ENCODE assay signal across 23 cellular contexts in the genomic region with DNA sequence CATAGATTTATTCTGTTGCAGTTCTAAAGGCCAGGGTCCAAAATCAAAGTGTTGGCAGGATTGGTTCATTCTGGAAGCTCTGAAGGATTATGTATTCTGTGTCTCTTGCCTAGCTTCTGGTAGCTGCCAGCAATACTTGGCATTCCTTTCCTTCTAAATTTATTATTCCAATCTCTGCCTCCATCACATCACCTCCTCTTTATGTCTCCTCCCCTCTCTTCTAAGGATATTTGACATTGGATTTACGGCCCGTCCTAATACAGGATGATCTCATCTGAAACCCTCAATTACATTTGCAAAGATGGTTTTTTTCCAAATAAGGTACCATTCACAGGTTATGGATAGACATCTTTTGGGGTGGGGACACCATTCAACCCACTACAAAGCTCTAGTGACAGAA.
DNase-seq lines count a peak whose midpoint lies in the region; ATAC-seq, FAIRE-seq and TF ChIP-seq lines count a peak whose summit lies in the region.
"Had no signal": no experiment of that assay in that cellular context is flagged by ENCODE, and none has a peak within 500 bp of the region (broad histone marks: within the 10 kb centered on the region; RNA-seq: fewer than 3 reads in every experiment).

No MANE protein-coding gene starts in this region.

- 100% methylated on average over 2 of the region's 2 CpGs for WGBS in right lobe of liver (ENCODE audit: insufficient coverage, low coverage, low lambda C conversion rate, missing lambda C conversion rate)

- H3K9me3 ChIP-seq in kidney (ENCODE audit: control insufficient read depth in 1 of 2, low read length in 2 of 2) (no peaks in the 10 kb centered on the region), right lobe of liver (no peaks in the 10 kb centered on the region)

- H3K4me1 ChIP-seq in kidney (ENCODE audit: control insufficient read depth in 1 of 2, insufficient read depth in 1 of 2, low read depth in 1 of 2, low read length in 2 of 2), result no peaks in the 10 kb centered on the region
- H3K4me1 ChIP-seq in right lobe of liver, result no peaks in the 10 kb centered on the region

- H3K27ac ChIP-seq in kidney (ENCODE audit: low read depth in 2 of 2, low read length in 2 of 2) (no peak overlapping the region), right lobe of liver (no peak overlapping the region)
- H3K27ac ChIP-seq: KMS-11 had no signal

- peak; percentile 36 for DNase-seq in AG10803 (ENCODE audit: low read depth)
- no peak for DNase-seq in H54 (ENCODE audit: insufficient read length, low spot score)
- DNase-seq in SK-N-DZ (ENCODE audit: low spot score), result peak; percentile 10
- DNase-seq in left lobe of liver (ENCODE audit: low spot score), result no peak
- no peak for DNase-seq in kidney
- DNase-seq in right lobe of liver, result no peak
- no peak for DNase-seq in NCI-H526 treated with DMSO at 0.1 percent for 48 hours (lab: John Stamatoyannopoulos, UW)
- no peak for DNase-seq in T-helper 2 cell
- DNase-seq: 8988T; ACHN; CD4-positive, CD25-positive, alpha-beta regulatory T cell; HCEC 1CT; MM.1S; NCI-H2029; NCI-H2227 treated with DMSO at 0.1 percent for 48 hours; NCI-H510A treated with DMSO at 0.1 percent for 48 hours; NCI-H82; NK-92 treated with Interleukin-12 subunit alpha and Interleukin-12 subunit beta, amount 100 ng/mL, for 24 hours; PC-3; T-helper 1 cell had no signal

- no peaks in the 10 kb centered on the region for H3K27me3 ChIP-seq in right lobe of liver

- no peaks in the 10 kb centered on the region for H3K36me3 ChIP-seq in kidney (ENCODE audit: control insufficient read depth in 1 of 2, insufficient read depth in 2 of 2, low read length in 2 of 2)
- no peaks in the 10 kb centered on the region for H3K36me3 ChIP-seq in right lobe of liver

- H3K9ac ChIP-seq in kidney (ENCODE audit: low read length in 2 of 2), result no peak overlapping the region
- H3K9ac ChIP-seq: KMS-11 had no signal

- H3K4me3 ChIP-seq in AG10803 (ENCODE audit: low read length) (no peak overlapping the region), kidney (ENCODE audit: low read length in 2 of 2) (no peak overlapping the region), right lobe of liver (no peak overlapping the region)
- H3K4me3 ChIP-seq: GM12878 had no signal

- FAIRE-seq in H54 (lab: Jason Lieb, UNC) (peak; percentile 6), kidney (lab: Jason Lieb, UNC) (no peak)
- FAIRE-seq: D721Med, GM12878 had no signal

- peak; percentile 32 for ATAC-seq in left lobe of liver
- ATAC-seq in right lobe of liver, result no peak
- ATAC-seq: GM12878, PC-3 had no signal

- TF ChIP-seq CTCF in AG10803 (conservative IDR thresholded peaks at IDR 0.05; ENCODE audit: low read length) (no peak), kidney (IDR thresholded peaks at IDR 0.05; ENCODE audit: borderline replicate concordance, extremely low read depth, insufficient read depth) (no peak), right lobe of liver (IDR thresholded peaks at IDR 0.05) (no peak)

- intact Hi-C loops in kidney (cut with DNase I) (no loop called here), right lobe of liver (cut with DNase I) (no loop called here)

- TF ChIP-seq POLR2A in H54 (IDR thresholded peaks at IDR 0.05; ENCODE audit: low read depth, low read length) (no peak), right lobe of liver (IDR thresholded peaks at IDR 0.05) (no peak)

Comparison
In these comparisons a context has a peak if more than half of its experiments do, and no peak if none do; other contexts are left out.
1. DNase-seq: peak in AG10803 (single experiment) and SK-N-DZ (single experiment); none in H54 (single experiment), left lobe of liver (single experiment), kidney (single experiment), right lobe of liver (0 of 3), NCI-H526 treated with DMSO at 0.1 percent for 48 hours (single experiment) and T-helper 2 cell (0 of 5).